9 cellular contexts compared by ENCODE assay signal in the genomic region with DNA sequence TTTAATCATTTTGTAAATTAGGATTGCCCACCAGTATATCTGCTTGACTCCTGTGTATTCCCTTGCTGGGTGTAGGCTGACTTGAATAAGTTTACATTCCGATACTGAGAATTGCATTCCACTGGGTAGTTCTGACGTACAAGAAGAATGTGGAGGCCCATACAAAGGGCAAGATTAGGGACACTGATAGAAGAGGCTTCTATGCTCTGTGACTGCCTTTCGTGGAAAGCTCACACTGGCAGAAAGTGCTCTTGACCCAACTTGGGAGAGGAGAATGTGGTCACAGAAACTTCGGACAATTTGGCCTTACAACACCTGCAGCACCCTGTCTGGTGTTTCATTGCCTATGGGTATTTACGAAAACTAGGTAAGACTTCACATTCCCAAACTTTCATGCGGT.
DNase-seq lines count a peak whose midpoint lies in the region; ATAC-seq and TF ChIP-seq lines count a peak whose summit lies in the region.
"Had no signal": no experiment of that assay in that cellular context is flagged by ENCODE, and none has a peak within 500 bp of the region (broad histone marks: within the 10 kb centered on the region; RNA-seq: fewer than 3 reads in every experiment).

No MANE protein-coding gene starts in this region.

- DNase-seq in Caco-2 (peak; percentile 79 to 83), foreskin melanocyte (peak; percentile 29), non-pigmented ciliary epithelial cell (ENCODE audit: low read depth) (peak; percentile 90), NCI-H526 treated with DMSO at 0.1 percent for 48 hours (lab: John Stamatoyannopoulos, UW) (no peak), uterus (no peak)
- DNase-seq in activated CD8-positive, alpha-beta memory T cell treated with anti-CD3 and anti-CD28 coated beads, Interleukin-2, amount 50 U/mL, for 48 hours, result no peak

- peak overlapping the region; percentile 82 for H3K4me3 Mint-ChIP-seq in Caco-2 (ENCODE audit: unreplicated experiment)
- H3K4me3 Mint-ChIP-seq: T-helper 2 cell treated with Interferon-gamma antibody and Interleukin-4, amounts not matched to agents 5 μg/mL and 100 μg/mL, for 36 hours had no signal

- TF ChIP-seq CTCF in Caco-2 (IDR thresholded peaks at IDR 0.05; ENCODE audit: insufficient read depth in 1 of 2, low read depth in 1 of 2, low read length in 1 of 2, severe bottlenecking in 1 of 2, unreplicated experiment in 1 of 2), result no peak
- no peak for TF ChIP-seq CTCF in WI38 (IDR thresholded peaks at IDR 0.05; ENCODE audit: low read depth, low read length)
- TF ChIP-seq CTCF in uterus (IDR thresholded peaks at IDR 0.05), result no peak

- POLR2A ChIA-PET in Caco-2 (lab: Charles Lee), result interaction anchor here (0.6 to 1.2 kb wide), 2 partner anchors 53 to 232 kb away, joined by 3 to 4 read pairs; no protein-coding TSS in a partner anchor

- ATAC-seq in HG03039 (IDR thresholded peaks at IDR 0.05; ENCODE audit: unreplicated experiment), result no peak

- H3K27me3 Mint-ChIP-seq in Caco-2 (ENCODE audit: insufficient read depth, unreplicated experiment), result no peaks in the 10 kb centered on the region

- H3K27me3 ChIP-seq in Caco-2 (replicated peaks; ENCODE audit: control insufficient read depth, insufficient read depth, low read length) (no peaks in the 10 kb centered on the region), uterus (no peaks in the 10 kb centered on the region)

- intact Hi-C loops in Caco-2 (cut with micrococcal nuclease; ENCODE audit: unreplicated experiment) (loop anchor here (1.0 to 5.0 kb wide), 6 partner anchors 19 to 506 kb away; partner anchors contain the start of gene PPID), uterus (cut with DNase I; ENCODE audit: low total_unique reads) (no loop called here)

- H3K36me3 ChIP-seq in Caco-2 (ENCODE audit: control insufficient read depth, insufficient read depth, low read length), result no peaks in the 10 kb centered on the region
- H3K36me3 ChIP-seq in uterus, result no peaks in the 10 kb centered on the region

- BruUV-seq in Caco-2 (replicated peaks; lab: Mats Ljungman, UMichigan), result no TSS peak

- H3K27ac ChIP-seq in uterus, result no peak overlapping the region

- TF ChIP-seq POLR2A in uterus (IDR thresholded peaks at IDR 0.05), result no peak

- peaks cover 34% of the 10 kb centered on the region for H3K4me1 Mint-ChIP-seq in Caco-2 (ENCODE audit: low read depth, unreplicated experiment)

- H3K9me3 Mint-ChIP-seq in Caco-2 (ENCODE audit: unreplicated experiment), result peaks cover 11% of the 10 kb centered on the region
- H3K9me3 Mint-ChIP-seq: T-helper 2 cell treated with Interferon-gamma antibody and Interleukin-4, amounts not matched to agents 5 μg/mL and 100 μg/mL, for 36 hours had no signal

- H3K4me3 ChIP-seq in Caco-2 (ENCODE audit: low read depth, low read length) (peak overlapping the region; percentile 25), WI38 (ENCODE audit: low read depth, low read length) (peak overlapping the region; percentile 62), uterus (no peak overlapping the region)

- H3K36me3 Mint-ChIP-seq in Caco-2 (ENCODE audit: insufficient read depth, unreplicated experiment), result peaks cover 10% of the 10 kb centered on the region

- peak overlapping the region; percentile 97 for H3K27ac Mint-ChIP-seq in Caco-2 (ENCODE audit: unreplicated experiment)
- H3K27ac Mint-ChIP-seq: T-helper 2 cell treated with Interferon-gamma antibody and Interleukin-4, amounts not matched to agents 5 μg/mL and 100 μg/mL, for 36 hours had no signal

- H3K4me1 ChIP-seq in Caco-2 (peaks cover 41% of the 10 kb centered on the region), uterus (no peaks in the 10 kb centered on the region)

- H3K9me3 ChIP-seq in Caco-2, result no peaks in the 10 kb centered on the region
- no peaks in the 10 kb centered on the region for H3K9me3 ChIP-seq in uterus

- CTCF ChIA-PET in Caco-2 (lab: Charles Lee), result interaction anchor here (2.1 kb wide), 1 partner anchor 27 kb away, joined by 5 read pairs; no protein-coding TSS in a partner anchor

Comparison
In these comparisons a context has a peak if more than half of its experiments do, and no peak if none do; other contexts are left out.
1. DNase-seq: peak in Caco-2 (2 of 2), foreskin melanocyte (single experiment) and non-pigmented ciliary epithelial cell (single experiment); none in NCI-H526 treated with DMSO at 0.1 percent for 48 hours (single experiment), activated CD8-positive, alpha-beta memory T cell treated with anti-CD3 and anti-CD28 coated beads, Interleukin-2, amount 50 U/mL, for 48 hours (single experiment) and uterus (0 of 2).
2. H3K4me3 ChIP-seq: peak in Caco-2 (single experiment) and WI38 (single experiment); none in uterus (0 of 2).